8 cellular contexts compared by ENCODE assay signal in the genomic region with DNA sequence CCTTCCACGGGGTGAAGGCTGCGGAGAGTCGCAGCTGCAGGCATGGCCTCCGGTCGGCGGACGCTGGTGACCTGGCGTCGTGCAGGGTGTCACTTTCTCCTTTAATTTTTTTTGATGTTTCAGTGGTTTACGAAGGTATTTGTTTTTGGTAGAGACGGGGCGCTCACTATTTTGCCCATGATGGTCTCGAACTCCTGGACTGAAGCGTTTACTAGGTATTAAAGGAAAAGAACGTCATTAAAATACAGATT. TPM values are rescaled to one million over a fixed set of nuclear protein-coding genes. Genes with fewer than 3 reads are reported as not detected.
A peak's percentile ranks its signal among the peaks of the same experiment; 100 is the strongest.
DNase-seq lines count a peak whose midpoint lies in the region; ATAC-seq and TF ChIP-seq lines count a peak whose summit lies in the region.

No MANE protein-coding gene starts in this region.

- no peak for ATAC-seq in CD4-positive, CD25-positive, alpha-beta regulatory T cell (ENCODE audit: low read depth in 2 of 2)
- ATAC-seq in central memory CD8-positive, alpha-beta T cell (replicated peaks; ENCODE audit: extremely low read depth, poor library complexity, severe bottlenecking), result no peak
- ATAC-seq in sciatic nerve (no peak), HG02885 (IDR thresholded peaks at IDR 0.05; ENCODE audit: poor library complexity, unreplicated experiment) (no peak), HG02884 (IDR thresholded peaks at IDR 0.05; ENCODE audit: unreplicated experiment) (no peak)

- peaks cover 0 to 23% (median 5%) of the 10 kb centered on the region in 7 donors for H3K9me3 Mint-ChIP-seq in CD4-positive, CD25-positive, alpha-beta regulatory T cell
- peaks cover 6% of the 10 kb centered on the region for H3K9me3 Mint-ChIP-seq in central memory CD8-positive, alpha-beta T cell
- peaks cover 7% of the 10 kb centered on the region for H3K9me3 Mint-ChIP-seq in nephron

- no peaks in the 10 kb centered on the region for H3K36me3 ChIP-seq in CD4-positive, CD25-positive, alpha-beta regulatory T cell (ENCODE audit: control insufficient read depth, insufficient read depth, low read length)

- intact Hi-C loops in sciatic nerve (cut with DNase I), result no loop called here

- H3K27ac ChIP-seq in CD4-positive, CD25-positive, alpha-beta regulatory T cell (ENCODE audit: insufficient read depth, low read length, poor library complexity, severe bottlenecking), result peak overlapping the region; percentile 23

- peaks cover 15 to 36% (median 26%) of the 10 kb centered on the region in 4 donors for H3K4me1 Mint-ChIP-seq in CD4-positive, CD25-positive, alpha-beta regulatory T cell
- peaks cover 30% of the 10 kb centered on the region for H3K4me1 Mint-ChIP-seq in central memory CD8-positive, alpha-beta T cell
- peaks cover 16% of the 10 kb centered on the region for H3K4me1 Mint-ChIP-seq in nephron

- H3K27ac Mint-ChIP-seq in CD4-positive, CD25-positive, alpha-beta regulatory T cell, result peak overlapping the region; percentile 87 to 96 (median 91)
- peak overlapping the region; percentile 100 for H3K27ac Mint-ChIP-seq in central memory CD8-positive, alpha-beta T cell (ENCODE audit: low read depth)
- peak overlapping the region in 1 of 3 experiments; percentile 60 for H3K27ac Mint-ChIP-seq in nephron

- TF ChIP-seq CTCF in NB4 (IDR thresholded peaks at IDR 0.05; ENCODE audit: low read depth, low read length) (no peak), nephron (IDR thresholded peaks at IDR 0.05; ENCODE audit: unreplicated experiment in 3 of 3) (no peak)

- peaks cover 0 to 8% of the 10 kb centered on the region in 2 experiments for H3K9me3 ChIP-seq in CD4-positive, CD25-positive, alpha-beta regulatory T cell (ENCODE audit: control insufficient read depth in 2 of 2, low read length in 2 of 2)

- TF ChIP-seq POLR2A in NB4 (IDR thresholded peaks at IDR 0.05; ENCODE audit: extremely low read depth, insufficient read length), result no peak

- peak overlapping the region; percentile 81 to 89 (median 84) for H3K4me3 Mint-ChIP-seq in CD4-positive, CD25-positive, alpha-beta regulatory T cell
- peak overlapping the region; percentile 88 for H3K4me3 Mint-ChIP-seq in central memory CD8-positive, alpha-beta T cell
- peak overlapping the region; percentile 83 to 89 (median 87) for H3K4me3 Mint-ChIP-seq in nephron

- peaks cover 26% of the 10 kb centered on the region for H3K4me1 ChIP-seq in CD4-positive, CD25-positive, alpha-beta regulatory T cell (ENCODE audit: control insufficient read depth, insufficient read depth, low read length, poor library complexity, severe bottlenecking)

- no peaks in the 10 kb centered on the region for H3K36me3 Mint-ChIP-seq in CD4-positive, CD25-positive, alpha-beta regulatory T cell
- peaks cover 50% of the 10 kb centered on the region for H3K36me3 Mint-ChIP-seq in central memory CD8-positive, alpha-beta T cell (ENCODE audit: insufficient read depth)
- H3K36me3 Mint-ChIP-seq in nephron (ENCODE audit: low read depth), result no peaks in the 10 kb centered on the region

- H3K4me3 ChIP-seq in CD4-positive, CD25-positive, alpha-beta regulatory T cell (ENCODE audit: low read depth, low read length), result peak overlapping the region; percentile 29
- peak overlapping the region; percentile 44 for H3K4me3 ChIP-seq in NB4 (ENCODE audit: low read depth, low read length)

- peaks cover 4% of the 10 kb centered on the region for H3K27me3 ChIP-seq in CD4-positive, CD25-positive, alpha-beta regulatory T cell (ENCODE audit: control insufficient read depth, insufficient read depth, low read length)

- DNase-seq in CD4-positive, CD25-positive, alpha-beta regulatory T cell, result peak in 1 of 3 donors; percentile 44
- no peak for DNase-seq in NB4 (ENCODE audit: low read depth)
- DNase-seq in central memory CD8-positive, alpha-beta T cell (ENCODE audit: low spot score in 2 of 2), result peak in 1 of 2 donors; percentile 31
- no peak for DNase-seq in sciatic nerve (ENCODE audit: low spot score)
- no peak for DNase-seq in iPS-NIHi11 (ENCODE audit: low spot score)

- peaks cover 34% of the 10 kb centered on the region for H3K27me3 Mint-ChIP-seq in CD4-positive, CD25-positive, alpha-beta regulatory T cell
- H3K27me3 Mint-ChIP-seq in central memory CD8-positive, alpha-beta T cell, result no peaks in the 10 kb centered on the region
- peaks cover 32% of the 10 kb centered on the region for H3K27me3 Mint-ChIP-seq in nephron (ENCODE audit: low read depth)

RNA-seq across cellular contexts. Expression of gene ZNF213, which starts 17.1 kb away (rescaled TPM):
- total RNA-seq in CD4-positive, CD25-positive, alpha-beta regulatory T cell, result 3.8 TPM
- 1 to 10 TPM; 1.9 to 2.3 (median 2.1) TPM for polyA plus RNA-seq in CD4-positive, CD25-positive, alpha-beta regulatory T cell
- total RNA-seq in sciatic nerve, result 9.0 TPM

RNA-seq across cellular contexts. Expression of gene OR1F1, which starts 36.1 kb away (rescaled TPM):
- total RNA-seq in CD4-positive, CD25-positive, alpha-beta regulatory T cell, result not detected
- under 1 TPM in 3 of 4 donors, not detected in 1; 0.20 to 0.70 (median 0.61) TPM for polyA plus RNA-seq in CD4-positive, CD25-positive, alpha-beta regulatory T cell
- not detected for total RNA-seq in sciatic nerve

RNA-seq across cellular contexts. Expression of gene ZNF205, which starts 39.6 kb away (rescaled TPM):
- not detected for total RNA-seq in CD4-positive, CD25-positive, alpha-beta regulatory T cell
- not detected for polyA plus RNA-seq in CD4-positive, CD25-positive, alpha-beta regulatory T cell
- total RNA-seq in sciatic nerve, result 12.3 TPM

RNA-seq across cellular contexts. Expression of gene ZSCAN10, which starts 52.9 kb away (rescaled TPM):
- total RNA-seq in CD4-positive, CD25-positive, alpha-beta regulatory T cell, result 0.81 TPM
- not detected for polyA plus RNA-seq in CD4-positive, CD25-positive, alpha-beta regulatory T cell
- not detected for total RNA-seq in sciatic nerve

Comparison
In these comparisons a context has a peak if more than half of its experiments do, and no peak if none do; other contexts are left out.
1. RNA of gene ZNF205, which starts 39.6 kb away (total RNA-seq): 12.3 TPM in sciatic nerve (single experiment); not detected in CD4-positive, CD25-positive, alpha-beta regulatory T cell (single experiment); every median in the first group is over 10 times any median in the second.
2. Peak in every context shown above with its lines, with median percentiles within 50 percentile points of each other: H3K4me3 Mint-ChIP-seq.